ENCODE assay signal across 16 cellular contexts in the genomic region with DNA sequence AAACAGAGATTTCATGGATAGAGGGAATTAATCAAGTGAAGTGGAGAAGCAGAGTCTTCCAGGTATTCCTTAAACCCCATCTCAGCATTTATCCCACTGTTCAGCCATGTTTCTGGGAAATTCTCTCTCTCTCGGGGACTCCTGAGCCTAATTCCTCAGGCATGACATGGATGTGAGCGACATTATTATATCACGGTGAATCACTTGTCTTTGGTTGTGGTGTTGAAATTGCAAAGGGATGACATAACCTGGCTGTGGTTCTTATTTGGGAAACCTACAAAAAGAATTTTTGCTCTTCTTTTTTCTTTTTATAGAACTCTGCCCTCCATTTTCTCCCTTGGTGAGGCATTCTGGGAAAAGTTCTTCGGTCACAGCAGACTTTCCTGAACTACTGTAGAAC.
DNase-seq lines count a peak whose midpoint lies in the region; ATAC-seq, FAIRE-seq and TF ChIP-seq lines count a peak whose summit lies in the region.
"Had no signal": no experiment of that assay in that cellular context is flagged by ENCODE, and none has a peak within 500 bp of the region (broad histone marks: within the 10 kb centered on the region; RNA-seq: fewer than 3 reads in every experiment).

No MANE protein-coding gene starts in this region.

- peak overlapping the region; percentile 44 for H3K27ac ChIP-seq in PC-3 (ENCODE audit: low read length)
- H3K27ac ChIP-seq in osteoblast (ENCODE audit: low read depth, low read length): peak overlapping the region; percentile 73
- H3K27ac ChIP-seq in H9 (ENCODE audit: insufficient read length, low read depth, low read length): no peak overlapping the region
- H3K27ac ChIP-seq in small intestine (ENCODE audit: low read depth in 1 of 2, low read length in 1 of 2): no peak overlapping the region
- H3K27ac ChIP-seq: VCaP had no signal

- H3K4me1 ChIP-seq in PC-3 (ENCODE audit: insufficient read depth, low read length): peaks cover 37% of the 10 kb centered on the region
- H3K4me1 ChIP-seq in osteoblast (ENCODE audit: insufficient read depth, low read length): peaks cover 41% of the 10 kb centered on the region
- H3K4me1 ChIP-seq in H9 (ENCODE audit: insufficient read depth, low read length): no peaks in the 10 kb centered on the region
- H3K4me1 ChIP-seq in small intestine (ENCODE audit: control insufficient read depth in 2 of 2, insufficient read depth in 1 of 2, low read depth in 1 of 2, low read length in 1 of 2): no peaks in the 10 kb centered on the region

- no peak overlapping the region for H2BK12ac ChIP-seq in H9 (ENCODE audit: insufficient read length, low read depth, low read length)

- H3T11ph ChIP-seq in H9 (ENCODE audit: low read length): no peak overlapping the region

- no peaks in the 10 kb centered on the region for H3K79me1 ChIP-seq in H9 (ENCODE audit: insufficient read depth, low read depth, low read length, poor library complexity, severe bottlenecking)

- H3K27me3 Mint-ChIP-seq in glutamatergic neuron (ENCODE audit: unreplicated experiment) (no peaks in the 10 kb centered on the region), H9 (ENCODE audit: low read depth) (no peaks in the 10 kb centered on the region)
- H3K27me3 Mint-ChIP-seq: stimulated activated naive CD8-positive, alpha-beta T cell treated with anti-CD3 and anti-CD28 coated beads, Interleukin-15, amount 100 ng/mL, for 72 hours had no signal

- no peak overlapping the region for H4K5ac ChIP-seq in H9 (ENCODE audit: insufficient read length, low read depth, low read length)

- no peak overlapping the region for H2AK5ac ChIP-seq in H9 (ENCODE audit: insufficient read length, low read length)

- no peaks in the 10 kb centered on the region for H3K9me2 ChIP-seq in PC-3 (replicated peaks; ENCODE audit: low read length)

- no peaks in the 10 kb centered on the region for H3K36me3 Mint-ChIP-seq in glutamatergic neuron (ENCODE audit: unreplicated experiment)
- H3K36me3 Mint-ChIP-seq in H9 (ENCODE audit: insufficient read depth in 1 of 3, low read depth in 3 of 3): peaks cover 0 to 5% (median 2%) of the 10 kb centered on the region in 3 experiments; a peak in 2 of 7 replicates
- H3K36me3 Mint-ChIP-seq: naive thymus-derived CD8-positive, alpha-beta T cell had no signal

- FAIRE-seq in small intestine (lab: Jason Lieb, UNC): no peak

- H2BK20ac ChIP-seq in H9 (ENCODE audit: low read depth, low read length, poor library complexity, severe bottlenecking): no peak overlapping the region

- no peak overlapping the region for H3K4me3 Mint-ChIP-seq in glutamatergic neuron (ENCODE audit: unreplicated experiment)
- H3K4me3 Mint-ChIP-seq in H9: no peak overlapping the region
- H3K4me3 Mint-ChIP-seq: dendritic cell treated with granulocyte-macrophage colony-stimulating factor and Interleukin-4, amounts not matched to agents 40 ng/mL and 50 ng/mL, for 4 days; naive thymus-derived CD8-positive, alpha-beta T cell; stimulated activated naive CD8-positive, alpha-beta T cell treated with anti-CD3 and anti-CD28 coated beads, Interleukin-15, amount 100 ng/mL, for 72 hours had no signal

- peak overlapping the region; percentile 39 for H2AFZ ChIP-seq in PC-3 (ENCODE audit: low read length)
- H2AFZ ChIP-seq in osteoblast (ENCODE audit: low read length): no peak overlapping the region
- H2AFZ ChIP-seq in H9 (ENCODE audit: low read length): no peak overlapping the region

- no peak overlapping the region for H4K91ac ChIP-seq in H9 (ENCODE audit: insufficient read length, low read depth, low read length)

- intact Hi-C loops in PC-3 (cut with micrococcal nuclease): loop anchor here (5.0 to 10.0 kb wide), 4 partner anchors 49 to 507 kb away; no protein-coding TSS in a partner anchor

- no peak overlapping the region for H3K4me3 ChIP-seq in PC-3 (ENCODE audit: low read length)
- no peak overlapping the region for H3K4me3 ChIP-seq in osteoblast (ENCODE audit: insufficient read depth, low read length)
- H3K4me3 ChIP-seq in small intestine (ENCODE audit: low read depth in 1 of 2, low read length in 2 of 2): no peak overlapping the region

- peaks cover 5% of the 10 kb centered on the region for H3F3A ChIP-seq in PC-3 (ENCODE audit: low read length, unreplicated experiment)

- H2BK15ac ChIP-seq in H9 (ENCODE audit: low read depth, low read length): no peak overlapping the region

- ATAC-seq in PC-3: peak; percentile 50
- ATAC-seq: left cardiac atrium; naive thymus-derived CD8-positive, alpha-beta T cell had no signal

- DNase-seq in ELR (ENCODE audit: low read depth) (peak; percentile 96), PC-3 (peak; percentile 93), dermis blood vessel endothelial cell (peak; percentile 24), osteoblast (ENCODE audit: insufficient read length, low spot score, missing footprints) (peak; percentile 18), glutamatergic neuron (no peak), H9 (no peak), RPMI8226 (no peak), small intestine (no peak)
- DNase-seq: left cardiac atrium; naive thymus-derived CD8-positive, alpha-beta T cell; NCI-H1105 treated with DMSO at 0.1 percent for 48 hours; NCI-H526; SHP77; stimulated activated naive CD8-positive, alpha-beta T cell treated with anti-CD3 and anti-CD28 coated beads, Interleukin-15, amount 100 ng/mL, for 72 hours had no signal

- H3K14ac ChIP-seq in H9 (ENCODE audit: insufficient read depth, low read length): no peak overlapping the region

- H3K18ac ChIP-seq in H9 (ENCODE audit: insufficient read length, low read depth, low read length): no peak overlapping the region

- H3K23me2 ChIP-seq in H9 (ENCODE audit: insufficient read length, low read depth, low read length, poor library complexity, severe bottlenecking): no peaks in the 10 kb centered on the region

- no peak overlapping the region for H2BK120ac ChIP-seq in H9 (ENCODE audit: low read depth, low read length, poor library complexity, severe bottlenecking)

- H3K4me2 ChIP-seq in PC-3 (ENCODE audit: low read length) (peak overlapping the region; percentile 33), osteoblast (ENCODE audit: insufficient read depth, low read length) (no peak overlapping the region), H9 (ENCODE audit: insufficient read depth, insufficient read length, low read length) (no peak overlapping the region)

- H3K9me3 ChIP-seq in PC-3 (ENCODE audit: low read length) (no peaks in the 10 kb centered on the region), osteoblast (ENCODE audit: low read depth, low read length) (no peaks in the 10 kb centered on the region), H9 (ENCODE audit: control insufficient read depth, low read depth, low read length) (no peaks in the 10 kb centered on the region), small intestine (ENCODE audit: control insufficient read depth, low read depth) (no peaks in the 10 kb centered on the region)

- H3K27ac Mint-ChIP-seq in glutamatergic neuron (ENCODE audit: unreplicated experiment) (no peak overlapping the region), H9 (no peak overlapping the region)
- H3K27ac Mint-ChIP-seq: dendritic cell treated with granulocyte-macrophage colony-stimulating factor and Interleukin-4, amounts not matched to agents 40 ng/mL and 50 ng/mL, for 4 days; naive thymus-derived CD8-positive, alpha-beta T cell; stimulated activated naive CD8-positive, alpha-beta T cell treated with anti-CD3 and anti-CD28 coated beads, Interleukin-15, amount 100 ng/mL, for 72 hours had no signal

- no peaks in the 10 kb centered on the region for H4K20me1 ChIP-seq in PC-3 (ENCODE audit: low read length)
- no peaks in the 10 kb centered on the region for H4K20me1 ChIP-seq in osteoblast (ENCODE audit: insufficient read depth, low read length)
- H4K20me1 ChIP-seq in H9 (ENCODE audit: control insufficient read depth, insufficient read depth, insufficient read length): no peaks in the 10 kb centered on the region

- H3K27me3 ChIP-seq in PC-3 (ENCODE audit: low read length): no peaks in the 10 kb centered on the region
- no peaks in the 10 kb centered on the region for H3K27me3 ChIP-seq in osteoblast (ENCODE audit: insufficient read depth, low read length)
- H3K27me3 ChIP-seq in H9 (ENCODE audit: insufficient read depth, low read length): no peaks in the 10 kb centered on the region
- no peaks in the 10 kb centered on the region for H3K27me3 ChIP-seq in small intestine (ENCODE audit: control insufficient read depth in 2 of 2, insufficient read depth in 2 of 2, low read length in 2 of 2)

- no peak overlapping the region for H4K8ac ChIP-seq in H9 (replicated peaks; ENCODE audit: insufficient read length, low read depth, low read length)

- peak overlapping the region; percentile 9; the same call in 1 of the 2 replicates for H3K9ac ChIP-seq in PC-3 (ENCODE audit: low read length)
- no peak overlapping the region for H3K9ac ChIP-seq in H9 (ENCODE audit: extremely low read depth, insufficient read length, low read length)

- no peak overlapping the region for H2BK5ac ChIP-seq in H9 (ENCODE audit: insufficient read length, low read length)

- no peak overlapping the region for H3K23ac ChIP-seq in H9 (ENCODE audit: insufficient read length, low read depth, low read length)

- CTCF ChIA-PET in PC-3 (lab: Charles Lee): no interaction called here

- no TSS peak for BruUV-seq in PC-3 (replicated peaks; lab: Mats Ljungman, UMichigan)

- H3K4me1 Mint-ChIP-seq in glutamatergic neuron (ENCODE audit: low read depth, unreplicated experiment) (no peaks in the 10 kb centered on the region), H9 (peaks cover 9 to 11% of the 10 kb centered on the region in 2 experiments)

- H3K79me2 ChIP-seq in PC-3 (ENCODE audit: low read length) (no peaks in the 10 kb centered on the region), osteoblast (ENCODE audit: insufficient read depth, low read length) (no peaks in the 10 kb centered on the region), H9 (ENCODE audit: insufficient read depth, low read length) (no peaks in the 10 kb centered on the region)

- no peak overlapping the region for H3K56ac ChIP-seq in H9 (ENCODE audit: insufficient read length, low read depth, low read length)

- H3K9me3 Mint-ChIP-seq in glutamatergic neuron (ENCODE audit: unreplicated experiment) (no peaks in the 10 kb centered on the region), H9 (peaks cover 0 to 3% of the 10 kb centered on the region in 2 experiments; a peak in 4 of 5 replicates)
- H3K9me3 Mint-ChIP-seq: dendritic cell treated with granulocyte-macrophage colony-stimulating factor and Interleukin-4, amounts not matched to agents 40 ng/mL and 50 ng/mL, for 4 days had no signal

- TF ChIP-seq CTCF in PC-3 (conservative IDR thresholded peaks at IDR 0.05; ENCODE audit: low read depth, low read length) (no peak), osteoblast (IDR thresholded peaks at IDR 0.05; ENCODE audit: extremely low read depth, low read depth, low read length) (no peak), glutamatergic neuron (IDR thresholded peaks at IDR 0.05; ENCODE audit: partially characterized antibody, unreplicated experiment) (no peak), H9 (conservative IDR thresholded peaks at IDR 0.05) (no peak)

- H3K4ac ChIP-seq in H9 (ENCODE audit: low read depth, low read length): no peak overlapping the region

- H3K36me3 ChIP-seq in PC-3 (ENCODE audit: low read depth, low read length) (no peaks in the 10 kb centered on the region), osteoblast (ENCODE audit: insufficient read depth, low read length) (no peaks in the 10 kb centered on the region), small intestine (ENCODE audit: control insufficient read depth in 2 of 2, insufficient read depth in 2 of 2, low read length in 2 of 2) (no peaks in the 10 kb centered on the region)

- WGBS in H9 (ENCODE audit: extremely low coverage, insufficient read length, low lambda C conversion rate): no CpG with 5 or more reads among the region's 4 CpGs
- 92 to 96% (median 95%) methylated on average over 4 of the region's 4 CpGs for WGBS in small intestine, 3 donors

- POLR2A ChIA-PET in PC-3 (lab: Charles Lee; ENCODE audit: unreplicated experiment): no interaction called here

Comparison
In these comparisons a context has a peak if more than half of its experiments do, and no peak if none do; other contexts are left out.
1. DNase-seq: peak in ELR (single experiment), PC-3 (single experiment), dermis blood vessel endothelial cell (single experiment) and osteoblast (single experiment); none in glutamatergic neuron (single experiment), H9 (single experiment), RPMI8226 (single experiment) and small intestine (single experiment).
2. H3K27ac ChIP-seq: peak in PC-3 (single experiment) and osteoblast (single experiment); none in H9 (single experiment) and small intestine (0 of 2).